Comparison of ENCODE assay signal across 25 cellular contexts in the genomic region with DNA sequence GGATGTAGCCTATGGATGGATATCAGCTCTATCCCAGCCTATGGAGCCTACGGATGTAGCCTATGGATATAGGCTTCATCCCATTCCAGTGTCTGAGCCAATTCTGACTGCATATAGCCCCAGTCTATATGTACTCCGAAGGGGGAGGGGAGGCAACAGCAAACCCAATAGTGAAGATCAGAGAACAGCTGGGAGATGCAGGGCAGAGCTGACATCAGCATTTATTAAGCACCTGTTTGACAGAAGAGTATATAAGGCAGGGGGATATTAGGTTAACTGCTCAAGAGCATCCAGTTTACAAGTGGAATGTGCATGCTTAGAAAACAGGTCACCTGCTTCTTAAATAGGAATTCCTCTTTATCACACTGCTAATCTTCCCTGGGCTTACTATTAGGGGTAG.
"Had no signal": no experiment of that assay in that cellular context is flagged by ENCODE, and none has a peak within 500 bp of the region (broad histone marks: within the 10 kb centered on the region; RNA-seq: fewer than 3 reads in every experiment).

No MANE protein-coding gene starts in this region.

- H3K4me3 ChIP-seq: colonic mucosa, psoas muscle, spleen, tibial artery had no signal

- ATAC-seq: foreskin keratinocyte; left cardiac atrium; left ventricle myocardium superior; psoas muscle; sciatic nerve; stimulated activated memory B cell treated with anti-CD40 and anti-IgM and Interleukin-4, amounts not matched to agents 10 μg/mL and 1 μg/mL and 100 μg/mL, for 72 hours had no signal

- H3K9me3 ChIP-seq: colonic mucosa, psoas muscle, spleen, tibial artery had no signal

- H3K79me2 ChIP-seq: parathyroid adenoma had no signal

- H3K27ac ChIP-seq: colonic mucosa, foreskin keratinocyte, parathyroid adenoma, psoas muscle, spleen, tibial artery had no signal

- H3K27ac Mint-ChIP-seq: endodermal cell; naive B cell; nephron; stimulated activated memory B cell treated with anti-CD40 and anti-IgM and Interleukin-4, amounts not matched to agents 10 μg/mL and 1 μg/mL and 100 μg/mL, for 72 hours; stimulated activated naive CD8-positive, alpha-beta T cell treated with anti-CD3 and anti-CD28 coated beads, Interleukin-15, Interleukin-2, amounts not matched to agents 100 ng/mL and 50 ng/mL, for 24 hours had no signal

- H3K4me1 ChIP-seq: colonic mucosa, foreskin keratinocyte, parathyroid adenoma, psoas muscle, tibial artery had no signal

- H2AFZ ChIP-seq: parathyroid adenoma had no signal

- H3K9me3 Mint-ChIP-seq: immature natural killer cell; naive B cell; nephron; stimulated activated memory B cell treated with anti-CD40 and anti-IgM and Interleukin-4, amounts not matched to agents 10 μg/mL and 1 μg/mL and 100 μg/mL, for 72 hours; stimulated activated naive CD8-positive, alpha-beta T cell treated with anti-CD3 and anti-CD28 coated beads, Interleukin-15, Interleukin-2, amounts not matched to agents 100 ng/mL and 50 ng/mL, for 24 hours had no signal

- H3K9ac ChIP-seq: parathyroid adenoma had no signal

- H3K4me1 Mint-ChIP-seq: endodermal cell, nephron had no signal

- H3K27me3 ChIP-seq: colonic mucosa, foreskin keratinocyte, spleen, tibial artery had no signal

- FAIRE-seq: endothelial cell of umbilical vein, keratinocyte had no signal

- H3K27me3 Mint-ChIP-seq: naive B cell; stimulated activated memory B cell treated with anti-CD40 and anti-IgM and Interleukin-4, amounts not matched to agents 10 μg/mL and 1 μg/mL and 100 μg/mL, for 72 hours had no signal

- H3K36me3 ChIP-seq: colonic mucosa, spleen, tibial artery had no signal

- H3K36me3 Mint-ChIP-seq: naive B cell; stimulated activated memory B cell treated with anti-CD40 and anti-IgM and Interleukin-4, amounts not matched to agents 10 μg/mL and 1 μg/mL and 100 μg/mL, for 72 hours had no signal

- H3K4me3 Mint-ChIP-seq: endodermal cell; immature natural killer cell; naive B cell; nephron; stimulated activated memory B cell treated with anti-CD40 and anti-IgM and Interleukin-4, amounts not matched to agents 10 μg/mL and 1 μg/mL and 100 μg/mL, for 72 hours; stimulated activated naive CD8-positive, alpha-beta T cell treated with anti-CD3 and anti-CD28 coated beads, Interleukin-15, Interleukin-2, amounts not matched to agents 100 ng/mL and 50 ng/mL, for 24 hours had no signal

- DNase-seq: colonic mucosa; dermis blood vessel endothelial cell; effector CD4-positive, alpha-beta T cell; endodermal cell; erythroblast; foreskin keratinocyte; immature natural killer cell; left cardiac atrium; left ventricle myocardium superior; mesendoderm; naive B cell; psoas muscle; retina; spleen; stimulated activated CD4-positive, alpha-beta T cell treated with anti-CD3 and anti-CD28 coated beads, Interleukin-15, amount 100 ng/mL, for 24 hours; stimulated activated CD4-positive, alpha-beta T cell treated with anti-CD3 and anti-CD28 coated beads, Interleukin-1b, Interleukin-23, amount 100 ng/mL, for 48 hours; stimulated activated CD4-positive, alpha-beta T cell treated with anti-CD3 and anti-CD28 coated beads, Interleukin-4, amount 100 ng/mL, for 24 hours; tibial artery had no signal
